ENCODE assay signal across 1 cellular context in the genomic region with DNA sequence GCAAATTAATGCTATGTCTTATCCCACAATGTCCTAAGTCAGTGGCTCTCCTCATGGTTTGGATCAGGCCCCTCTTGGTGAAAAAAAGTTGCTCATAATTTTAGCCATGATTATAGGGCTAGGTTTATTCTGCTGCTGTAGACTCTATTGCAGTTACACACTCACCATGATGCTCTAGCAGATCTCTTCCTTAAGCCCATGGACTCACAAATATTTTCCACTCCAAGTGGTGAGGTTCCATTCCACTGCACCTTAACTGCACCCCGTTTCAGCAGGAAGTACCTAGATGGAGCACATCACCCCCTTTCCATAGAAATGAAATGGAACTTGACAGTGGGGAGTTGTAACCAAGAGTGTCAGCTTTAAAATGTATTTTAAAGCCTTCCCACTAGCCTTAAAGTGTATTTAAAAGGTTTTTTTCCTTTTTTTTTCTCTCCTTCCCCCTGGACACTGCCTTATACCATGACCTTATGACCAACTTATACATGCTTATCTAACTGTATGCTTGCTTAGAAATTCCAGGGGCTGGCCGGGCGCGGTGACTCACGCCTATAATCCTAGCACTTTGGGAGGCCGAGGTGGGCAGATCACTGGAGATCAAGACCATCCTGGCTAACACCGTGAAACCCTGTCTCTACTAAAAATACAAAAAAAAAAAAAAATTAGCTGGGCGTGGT.
TF ChIP-seq lines count a peak whose summit lies in the region.

No MANE protein-coding gene starts in this region.

TF ChIP-seq in HepG2, 621 proteins besides CTCF, POLR2A, EP300 and RAD21 (continued from another document):
- TF ChIP-seq, protein P1, sequence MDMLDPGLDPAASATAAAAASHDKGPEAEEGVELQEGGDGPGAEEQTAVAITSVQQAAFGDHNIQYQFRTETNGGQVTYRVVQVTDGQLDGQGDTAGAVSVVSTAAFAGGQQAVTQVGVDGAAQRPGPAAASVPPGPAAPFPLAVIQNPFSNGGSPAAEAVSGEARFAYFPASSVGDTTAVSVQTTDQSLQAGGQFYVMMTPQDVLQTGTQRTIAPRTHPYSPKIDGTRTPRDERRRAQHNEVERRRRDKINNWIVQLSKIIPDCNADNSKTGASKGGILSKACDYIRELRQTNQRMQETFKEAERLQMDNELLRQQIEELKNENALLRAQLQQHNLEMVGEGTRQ (IDR thresholded peaks at IDR 0.05; ENCODE audit: low read depth, low read length) = no peak
- TF ChIP-seq, protein P1 (CRISPR knock-in tag; IDR thresholded peaks at IDR 0.05; ENCODE audit: borderline replicate concordance) = no peak
- TF ChIP-seq HMG20A (CRISPR knock-in tag; IDR thresholded peaks at IDR 0.05; ENCODE audit: borderline replicate concordance) (0 out of 2 replicates have a peak, but pooled peaks have one; percentile 16), IKZF5 (CRISPR knock-in tag; IDR thresholded peaks at IDR 0.05) (peak; percentile 44; the same call in 1 of the 2 replicates), RXRB (CRISPR knock-in tag; IDR thresholded peaks at IDR 0.05; ENCODE audit: borderline replicate concordance) (0 out of 2 replicates have a peak, but pooled peaks have one; percentile 59), TEAD3 (CRISPR knock-in tag; optimal IDR thresholded peaks at IDR 0.05; ENCODE audit: borderline replicate concordance) (peak; percentile 86), ARID5B (CRISPR knock-in tag; IDR thresholded peaks at IDR 0.05) (peak; percentile 71), ZFP82 (CRISPR knock-in tag; IDR thresholded peaks at IDR 0.05; ENCODE audit: borderline replicate concordance) (no peak), SAP130 (CRISPR knock-in tag; IDR thresholded peaks at IDR 0.05; ENCODE audit: low read depth) (peak; percentile 24; the same call in 1 of the 2 replicates), ZBTB20 (CRISPR knock-in tag; IDR thresholded peaks at IDR 0.05; ENCODE audit: borderline replicate concordance, low read depth) (peak; percentile 59; the same call in 1 of the 2 replicates), NR2F1 (CRISPR knock-in tag; IDR thresholded peaks at IDR 0.05) (peak; percentile 14 to 64; a peak in 1 of 4 replicates), ATF3 (CRISPR knock-in tag; IDR thresholded peaks at IDR 0.05) (peak; percentile 76), NR2F2 (IDR thresholded peaks at IDR 0.05; ENCODE audit: borderline replicate concordance, low read depth) (peak; percentile 43; the same call in 1 of the 2 replicates), FOSL2 (CRISPR knock-in tag; IDR thresholded peaks at IDR 0.05) (peak; percentile 93), HCFC1 (IDR thresholded peaks at IDR 0.05; ENCODE audit: low read depth, low read length) (no peak), FOSL1 (CRISPR knock-in tag; IDR thresholded peaks at IDR 0.05; ENCODE audit: borderline replicate concordance) (peak; percentile 77; the same call in 1 of the 2 replicates), RXRA (CRISPR knock-in tag; IDR thresholded peaks at IDR 0.05) (peak; percentile 53; the same call in 1 of the 2 replicates), ZNF362 (CRISPR knock-in tag; IDR thresholded peaks at IDR 0.05; ENCODE audit: borderline replicate concordance) (peak; percentile 43), ZMYM4 (CRISPR knock-in tag; IDR thresholded peaks at IDR 0.05) (0 out of 2 replicates have a peak, but pooled peaks have one; percentile 21), ASH2L (IDR thresholded peaks at IDR 0.05; ENCODE audit: insufficient read length, low read depth, low read length) (peak; percentile 11), HDAC2 (CRISPR knock-in tag; IDR thresholded peaks at IDR 0.05) (0 out of 2 replicates have a peak, but pooled peaks have one; percentile 12), RARA (CRISPR knock-in tag; IDR thresholded peaks at IDR 0.05) (peak; percentile 65), JUND (CRISPR knock-in tag; IDR thresholded peaks at IDR 0.05) (peak; percentile 81), SKI (IDR thresholded peaks at IDR 0.05; ENCODE audit: partially characterized antibody) (no peak), JUNB (CRISPR knock-in tag; IDR thresholded peaks at IDR 0.05; ENCODE audit: borderline replicate concordance) (peak; percentile 76; the same call in 1 of the 2 replicates), NR2F6 (IDR thresholded peaks at IDR 0.05) (peak; percentile 63), NR2F6 (CRISPR knock-in tag; IDR thresholded peaks at IDR 0.05) (peak; percentile 61), LCORL (IDR thresholded peaks at IDR 0.05) (no peak), LCORL (CRISPR knock-in tag; IDR thresholded peaks at IDR 0.05) (0 out of 2 replicates have a peak, but pooled peaks have one; percentile 32), CREB1 (IDR thresholded peaks at IDR 0.05) (peak; percentile 42; the same call in 1 of the 2 replicates), CREB1 (CRISPR knock-in tag; IDR thresholded peaks at IDR 0.05) (no peak), ZNF800 (CRISPR knock-in tag; IDR thresholded peaks at IDR 0.05) (no peak)
- TF ChIP-seq, protein P2, sequence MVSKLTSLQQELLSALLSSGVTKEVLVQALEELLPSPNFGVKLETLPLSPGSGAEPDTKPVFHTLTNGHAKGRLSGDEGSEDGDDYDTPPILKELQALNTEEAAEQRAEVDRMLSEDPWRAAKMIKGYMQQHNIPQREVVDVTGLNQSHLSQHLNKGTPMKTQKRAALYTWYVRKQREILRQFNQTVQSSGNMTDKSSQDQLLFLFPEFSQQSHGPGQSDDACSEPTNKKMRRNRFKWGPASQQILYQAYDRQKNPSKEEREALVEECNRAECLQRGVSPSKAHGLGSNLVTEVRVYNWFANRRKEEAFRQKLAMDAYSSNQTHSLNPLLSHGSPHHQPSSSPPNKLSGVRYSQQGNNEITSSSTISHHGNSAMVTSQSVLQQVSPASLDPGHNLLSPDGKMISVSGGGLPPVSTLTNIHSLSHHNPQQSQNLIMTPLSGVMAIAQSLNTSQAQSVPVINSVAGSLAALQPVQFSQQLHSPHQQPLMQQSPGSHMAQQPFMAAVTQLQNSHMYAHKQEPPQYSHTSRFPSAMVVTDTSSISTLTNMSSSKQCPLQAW (CRISPR knock-in tag; IDR thresholded peaks at IDR 0.05) = no peak
- TF ChIP-seq, protein P3, sequence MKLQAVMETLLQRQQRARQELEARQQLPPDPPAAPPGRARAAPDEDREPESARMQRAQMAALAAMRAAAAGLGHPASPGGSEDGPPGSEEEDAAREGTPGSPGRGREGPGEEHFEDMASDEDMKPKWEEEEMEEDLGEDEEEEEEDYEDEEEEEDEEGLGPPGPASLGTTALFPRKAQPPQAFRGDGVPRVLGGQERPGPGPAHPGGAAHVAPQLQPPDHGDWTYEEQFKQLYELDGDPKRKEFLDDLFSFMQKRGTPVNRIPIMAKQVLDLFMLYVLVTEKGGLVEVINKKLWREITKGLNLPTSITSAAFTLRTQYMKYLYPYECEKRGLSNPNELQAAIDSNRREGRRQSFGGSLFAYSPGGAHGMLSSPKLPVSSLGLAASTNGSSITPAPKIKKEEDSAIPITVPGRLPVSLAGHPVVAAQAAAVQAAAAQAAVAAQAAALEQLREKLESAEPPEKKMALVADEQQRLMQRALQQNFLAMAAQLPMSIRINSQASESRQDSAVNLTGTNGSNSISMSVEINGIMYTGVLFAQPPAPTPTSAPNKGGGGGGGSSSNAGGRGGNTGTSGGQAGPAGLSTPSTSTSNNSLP (IDR thresholded peaks at IDR 0.05; ENCODE audit: low read depth, low read length) = peak; percentile 47
